ENCODE assay signal across 8 cellular contexts in the genomic region with DNA sequence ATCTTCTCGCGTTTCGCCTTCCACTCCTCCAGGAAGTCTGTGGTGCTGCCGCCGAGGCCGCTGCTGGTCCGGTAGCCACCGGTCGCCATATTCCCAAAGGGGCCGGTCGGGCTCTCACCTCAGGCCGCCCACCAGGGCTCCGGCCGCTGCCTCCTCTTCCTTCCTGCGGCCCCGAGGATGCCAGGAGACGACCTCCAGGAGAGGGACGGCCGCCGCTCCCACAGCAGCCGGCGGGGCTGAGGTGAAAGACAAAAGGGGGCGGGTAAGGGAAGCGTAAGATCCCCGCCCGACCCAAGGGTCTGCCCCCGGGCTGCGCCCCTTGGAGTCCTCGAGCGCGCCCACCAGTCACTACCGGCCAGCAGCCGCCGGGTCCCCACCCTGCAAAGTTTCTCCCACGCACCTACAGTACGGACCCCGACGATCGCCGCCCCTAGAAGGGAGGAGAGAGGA. TPM values are rescaled to one million over a fixed set of nuclear protein-coding genes. Genes with fewer than 3 reads are reported as not detected.
DNase-seq lines count a peak whose midpoint lies in the region; ATAC-seq and TF ChIP-seq lines count a peak whose summit lies in the region.

No MANE protein-coding gene starts in this region.

- H3K9me3 ChIP-seq in body of pancreas (no peaks in the 10 kb centered on the region), right lobe of liver (no peaks in the 10 kb centered on the region), tibial artery (no peaks in the 10 kb centered on the region)

- no peaks in the 10 kb centered on the region for H3K27me3 ChIP-seq in H7 (ENCODE audit: control insufficient read depth, insufficient read depth, low read length)
- no peaks in the 10 kb centered on the region for H3K27me3 ChIP-seq in body of pancreas
- H3K27me3 ChIP-seq in right lobe of liver: no peaks in the 10 kb centered on the region
- no peaks in the 10 kb centered on the region for H3K27me3 ChIP-seq in tibial artery

- TF ChIP-seq POLR2A in body of pancreas (IDR thresholded peaks at IDR 0.05) (peak in 1 of 3 donors; percentile 6), right lobe of liver (IDR thresholded peaks at IDR 0.05) (no peak)

- WGBS in body of pancreas, 2 donors: 0% methylated on average over 18 to 40 of the region's 40 CpGs
- 0% methylated on average over 7 of the region's 40 CpGs for WGBS in right lobe of liver (ENCODE audit: insufficient coverage, low coverage, low lambda C conversion rate, missing lambda C conversion rate)

- ATAC-seq in body of pancreas: peak; percentile 11
- peak in 3 of 4 donors; percentile 0 to 17 (median 8) for ATAC-seq in right lobe of liver

- H3K36me3 ChIP-seq in H7 (replicated peaks; ENCODE audit: control insufficient read depth, insufficient read depth, low read length) (no peaks in the 10 kb centered on the region), body of pancreas (replicated peaks in 1 of 2; ENCODE audit: insufficient read depth in 1 of 2, low read depth in 2 of 2) (no peaks in the 10 kb centered on the region), right lobe of liver (no peaks in the 10 kb centered on the region), tibial artery (no peaks in the 10 kb centered on the region)

- intact Hi-C loops in body of pancreas (cut with DNase I) (no loop called here), right lobe of liver (cut with DNase I) (loop anchor here in 1 of 2 donors (5.0 kb wide), 1 partner anchor 133 kb away; no protein-coding TSS in a partner anchor), tibial artery (cut with DNase I; ENCODE audit: low total_unique reads) (loop anchor here (5.0 kb wide), 2 partner anchors 138 to 497 kb away; no protein-coding TSS in a partner anchor)

- H3K4me1 ChIP-seq in body of pancreas (peaks cover 48% of the 10 kb centered on the region), right lobe of liver (peaks cover 0 to 15% (median 5%) of the 10 kb centered on the region in 4 donors), tibial artery (peaks cover 0 to 34% (median 10%) of the 10 kb centered on the region in 4 donors)

- TF ChIP-seq CTCF in LNCaP clone FGC (IDR thresholded peaks at IDR 0.05; ENCODE audit: control insufficient read depth, extremely low read depth, insufficient read depth) (no peak), body of pancreas (IDR thresholded peaks at IDR 0.05) (no peak), right lobe of liver (IDR thresholded peaks at IDR 0.05) (no peak), tibial artery (IDR thresholded peaks at IDR 0.05) (no peak)

- peak overlapping the region; percentile 87 to 97 (median 94) for H3K27ac ChIP-seq in body of pancreas
- H3K27ac ChIP-seq in right lobe of liver: peak overlapping the region; percentile 87 to 91 (median 89)
- H3K27ac ChIP-seq in tibial artery: peak overlapping the region; percentile 98

- DNase-seq in activated CD8-positive, alpha-beta memory T cell treated with anti-CD3 and anti-CD28 coated beads, Interleukin-2, amount 50 U/mL, for 48 hours: peak; percentile 53
- DNase-seq in activated CD8-positive, alpha-beta memory T cell treated with anti-CD3 and anti-CD28 coated beads for 24 hours: no peak
- DNase-seq in H7 (no peak), LNCaP clone FGC (ENCODE audit: low read depth) (no peak), body of pancreas (peak in 3 of 4 donors; percentile 29 to 52 (median 45)), right lobe of liver (peak; percentile 35 to 66 (median 52)), tibial artery (peak; percentile 31 to 70), SK-N-DZ (ENCODE audit: low spot score) (no peak)

- H3K4me3 ChIP-seq in H7 (ENCODE audit: insufficient read depth, low read depth, low read length): peak overlapping the region; percentile 95
- H3K4me3 ChIP-seq in LNCaP clone FGC (ENCODE audit: low read depth, low read length): peak overlapping the region; percentile 87
- H3K4me3 ChIP-seq in body of pancreas: peak overlapping the region; percentile 72 to 84
- H3K4me3 ChIP-seq in right lobe of liver: peak overlapping the region; percentile 78 to 91 (median 81)
- peak overlapping the region; percentile 93 to 97 for H3K4me3 ChIP-seq in tibial artery

RNA-seq across cellular contexts. Expression of gene PAWR, which starts 0.6 kb away (rescaled TPM):
- 116 and 140 TPM in 2 replicates for total RNA-seq in H7 (2014; rRNA removed; shearing (Covaris generic))
- total RNA-seq in body of pancreas: 10 to 100 TPM; 19.8 to 49.0 TPM
- 10 to 100 TPM; 25.0 to 62.3 (median 28.9) TPM for total RNA-seq in right lobe of liver
- polyA plus RNA-seq in SK-N-DZ (2014; cell fraction: cytosol; rRNA removed): 24.7 and 31.2 TPM in 2 replicates
- polyA plus RNA-seq in SK-N-DZ (2014; cell fraction: nucleus; rRNA removed): 46.8 and 48.7 TPM in 2 replicates

Comparison
In these comparisons a context has a peak if more than half of its experiments do, and no peak if none do; other contexts are left out.
1. DNase-seq: peak in activated CD8-positive, alpha-beta memory T cell treated with anti-CD3 and anti-CD28 coated beads, Interleukin-2, amount 50 U/mL, for 48 hours (single experiment), body of pancreas (3 of 4), right lobe of liver (3 of 3) and tibial artery (2 of 2); none in activated CD8-positive, alpha-beta memory T cell treated with anti-CD3 and anti-CD28 coated beads for 24 hours (single experiment), H7 (single experiment), LNCaP clone FGC (single experiment) and SK-N-DZ (single experiment).
2. Peak in every context shown above with its lines, with median percentiles within 50 percentile points of each other: H3K4me3 ChIP-seq and H3K27ac ChIP-seq.